8 cellular contexts compared by ENCODE assay signal in genomic region chr9:127612993-127613954, GRCh38. TPM values are rescaled to one million over a fixed set of nuclear protein-coding genes. Genes with fewer than 3 reads are reported as not detected.
A peak's percentile ranks its signal among the peaks of the same experiment; 100 is the strongest.
DNase-seq lines count a peak whose midpoint lies in the region; ATAC-seq and TF ChIP-seq lines count a peak whose summit lies in the region.

No MANE protein-coding gene starts in this region.

- peaks cover 20% of the 10 kb centered on the region for H3K4me1 Mint-ChIP-seq in WTC11

- CTCF ChIA-PET in WTC11 (lab: Charles Lee) = interaction anchor here (0.5 to 2.8 kb wide), 9 partner anchors 11 to 168 kb away, joined by 3 to 14 read pairs (median 3); partner anchors contain the start of gene TOR2A

- peak in 13 of 14 donors; percentile 9 to 79 (median 31) for DNase-seq in C1 segment of cervical spinal cord (lab: John Stamatoyannopoulos, UW)
- peak; percentile 28 for DNase-seq in KBM-7
- DNase-seq in WTC11 (ENCODE audit: low spot score) = peak; percentile 55
- peak; percentile 75 for DNase-seq in cerebellum (ENCODE audit: low spot score)
- DNase-seq in kidney glomerular epithelial cell (lab: John Stamatoyannopoulos, UW) = peak; percentile 45
- peak; percentile 2 to 15 for DNase-seq in stimulated activated CD4-positive, alpha-beta T cell treated with anti-CD3 and anti-CD28 coated beads, Interleukin-15, amount 100 ng/mL, for 1 hour (ENCODE audit: low read depth in 1 of 2, low spot score in 1 of 2)

- 0 out of 2 replicates have a peak overlapping the region, but pooled peaks have one; percentile 14 for H3K27ac Mint-ChIP-seq in WTC11

- in situ Hi-C loops in KBM-7 (cut with MboI; ENCODE audit: low pct_unique_long_range_greater_than_20kb, low sequenced_read_pairs) = no loop called here

- H3K9me3 Mint-ChIP-seq in WTC11 = no peaks in the 10 kb centered on the region

- POLR2A ChIA-PET in WTC11 (lab: Charles Lee) = no interaction called here

- no peaks in the 10 kb centered on the region for H3K36me3 Mint-ChIP-seq in WTC11

- H3K27me3 Mint-ChIP-seq in WTC11 (ENCODE audit: low read depth) = peaks cover 41% of the 10 kb centered on the region

- peak; percentile 2; the same call in 1 of the 2 replicates for ATAC-seq in WTC11
- ATAC-seq in HG03342 (IDR thresholded peaks at IDR 0.05; ENCODE audit: unreplicated experiment) = no peak
- ATAC-seq in HG03354 (IDR thresholded peaks at IDR 0.05; ENCODE audit: poor library complexity, severe bottlenecking, unreplicated experiment) = no peak

- peak overlapping the region; percentile 95 for H3K4me3 Mint-ChIP-seq in WTC11

- no peak for TF ChIP-seq CTCF in WTC11 (IDR thresholded peaks at IDR 0.05)

TF ChIP-seq in WTC11, 78 proteins besides CTCF, POLR2A, EP300 and RAD21:
- TF ChIP-seq ARID4B (CRISPR knock-in tag; IDR thresholded peaks at IDR 0.05; ENCODE audit: borderline replicate concordance) (peak; percentile 44; the same call in 1 of the 2 replicates), FOXP4 (CRISPR knock-in tag; IDR thresholded peaks at IDR 0.05) (peak; percentile 58; the same call in 1 of the 2 replicates), GTF2I (CRISPR knock-in tag; conservative IDR thresholded peaks at IDR 0.05) (peak; percentile 77), ETV6 (CRISPR knock-in tag; IDR thresholded peaks at IDR 0.05) (peak; percentile 58; the same call in 1 of the 2 replicates), ZNF232 (CRISPR knock-in tag; IDR thresholded peaks at IDR 0.05) (0 out of 2 replicates have a peak, but pooled peaks have one; percentile 54), ERG (CRISPR knock-in tag; IDR thresholded peaks at IDR 0.05) (0 out of 2 replicates have a peak, but pooled peaks have one; percentile 29), FOXP1 (CRISPR knock-in tag; IDR thresholded peaks at IDR 0.05; ENCODE audit: borderline replicate concordance) (0 out of 2 replicates have a peak, but pooled peaks have one; percentile 53), ZNF121 (CRISPR knock-in tag; IDR thresholded peaks at IDR 0.05) (peak; percentile 100), ATF2 (CRISPR knock-in tag; IDR thresholded peaks at IDR 0.05; ENCODE audit: borderline replicate concordance, low read depth) (no peak), HMGXB4 (CRISPR knock-in tag; IDR thresholded peaks at IDR 0.05) (peak; percentile 32; the same call in 1 of the 2 replicates), ATF1 (CRISPR knock-in tag; IDR thresholded peaks at IDR 0.05) (no peak), SMAD3 (CRISPR knock-in tag; IDR thresholded peaks at IDR 0.05; ENCODE audit: borderline replicate concordance) (no peak), ZNF263 (CRISPR knock-in tag; IDR thresholded peaks at IDR 0.05; ENCODE audit: low read depth) (peak; percentile 35)

RNA-seq across cellular contexts. Expression of gene STXBP1, which starts 1.2 kb away (rescaled TPM):
- total RNA-seq in WTC11 (2021) (37.1 to 45.6 TPM (median 40.3 TPM) in 3 replicates), cerebellum (96.1 TPM)

Comparison
In these comparisons a context has a peak if more than half of its experiments do, and no peak if none do; other contexts are left out.
1. DNase-seq: peak in every context shown above with its lines; median percentile 75 in cerebellum; 55 in WTC11; 45 in kidney glomerular epithelial cell; 31 in C1 segment of cervical spinal cord; 28 in KBM-7; 8 in stimulated activated CD4-positive, alpha-beta T cell treated with anti-CD3 and anti-CD28 coated beads, Interleukin-15, amount 100 ng/mL, for 1 hour.